ENCODE assay signal across 7 cellular contexts in the genomic region with DNA sequence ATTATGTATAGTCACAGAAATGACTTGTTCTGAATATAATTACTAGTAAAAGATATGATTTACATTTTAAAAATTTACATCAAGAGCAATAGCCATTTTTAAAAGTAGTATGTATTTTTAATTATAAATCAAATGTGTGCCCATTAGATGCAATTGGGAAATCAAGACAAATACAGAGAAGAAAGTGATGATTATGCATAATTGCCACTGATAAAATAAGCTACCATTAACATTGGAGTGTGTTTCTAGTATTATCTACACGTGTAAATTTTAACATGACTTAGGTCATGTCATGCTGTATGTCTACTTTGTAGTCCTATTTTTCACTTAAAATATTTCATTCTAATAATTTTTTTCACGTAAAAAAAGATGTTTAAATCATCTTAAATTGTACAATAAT. TPM values are rescaled to one million over a fixed set of nuclear protein-coding genes. Genes with fewer than 3 reads are reported as not detected.
"Had no signal": no experiment of that assay in that cellular context is flagged by ENCODE, and none has a peak within 500 bp of the region (broad histone marks: within the 10 kb centered on the region; RNA-seq: fewer than 3 reads in every experiment).

No MANE protein-coding gene starts in this region.

- H3K4me2 ChIP-seq: KMS-11 had no signal

- DNase-seq: Karpas-422, KBM-7, KG1 had no signal

- H3K27ac ChIP-seq: HL-60, KMS-11 had no signal

- FAIRE-seq: HTR-8/SVneo had no signal

- H3K9ac ChIP-seq: KMS-11 had no signal

RNA-seq across cellular contexts. Expression of a gene that starts 22.8 kb away (rescaled TPM):
- total RNA-seq: HT-29 had no signal
